10 cellular contexts compared by ENCODE assay signal in the genomic region with DNA sequence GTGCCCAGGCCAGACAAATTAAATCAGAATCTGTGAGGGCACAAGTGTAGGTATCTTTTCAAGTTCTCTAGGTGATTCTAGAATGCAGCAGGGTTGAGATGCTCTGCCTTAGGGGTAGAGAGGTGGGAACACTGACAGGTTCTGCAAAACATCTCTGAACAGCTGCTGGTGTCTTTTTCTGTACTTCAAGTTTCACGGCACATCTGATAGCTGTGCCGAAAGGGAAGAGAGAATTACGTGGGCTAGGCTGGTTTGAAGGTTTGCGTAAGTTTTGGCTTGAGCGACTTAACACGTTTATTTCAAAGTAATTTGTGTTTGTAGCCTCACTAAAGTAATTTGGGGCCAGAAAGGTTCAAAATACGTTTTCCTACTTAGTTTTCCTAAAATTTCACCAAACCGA. TPM values are rescaled to one million over a fixed set of nuclear protein-coding genes. Genes with fewer than 3 reads are reported as not detected.
A peak's percentile ranks its signal among the peaks of the same experiment; 100 is the strongest.
DNase-seq lines count a peak whose midpoint lies in the region; ATAC-seq and TF ChIP-seq lines count a peak whose summit lies in the region.
"Had no signal": no experiment of that assay in that cellular context is flagged by ENCODE, and none has a peak within 500 bp of the region (broad histone marks: within the 10 kb centered on the region; RNA-seq: fewer than 3 reads in every experiment).

No MANE protein-coding gene starts in this region.

- no peaks in the 10 kb centered on the region for H4K20me1 ChIP-seq in OCI-LY1 (ENCODE audit: insufficient read depth, low read length)

- peaks cover 81% of the 10 kb centered on the region for H3K79me2 ChIP-seq in OCI-LY1 (ENCODE audit: insufficient read depth, low read length)

- peaks cover 43% of the 10 kb centered on the region for H3K36me3 ChIP-seq in OCI-LY1 (ENCODE audit: insufficient read depth, low read length)
- H3K36me3 ChIP-seq in upper lobe of right lung = no peaks in the 10 kb centered on the region

- no peaks in the 10 kb centered on the region for H3K9me2 ChIP-seq in OCI-LY1 (ENCODE audit: low read depth, low read length)

- H3F3A ChIP-seq in OCI-LY1 (ENCODE audit: insufficient read depth, low read length) = peaks cover 15% of the 10 kb centered on the region; the same call in 1 of the 2 replicates

- no peaks in the 10 kb centered on the region for H3K27me3 Mint-ChIP-seq in stimulated activated naive CD8-positive, alpha-beta T cell treated with anti-CD3 and anti-CD28 coated beads, Interleukin-15, Interleukin-2, amounts not matched to agents 100 ng/mL and 50 ng/mL, for 24 hours
- H3K27me3 Mint-ChIP-seq: activated T-helper 17 cell treated with anti-CD3 and anti-CD28 coated beads, Interleukin-2, amount 50 U/mL, for 72 hours had no signal

- peak overlapping the region; percentile 100 for H3K27ac ChIP-seq in OCI-LY1 (ENCODE audit: low read depth, low read length, poor library complexity, severe bottlenecking)
- H3K27ac ChIP-seq in upper lobe of right lung = no peak overlapping the region
- H3K27ac ChIP-seq: parathyroid adenoma had no signal

- peak overlapping the region; percentile 20 for H3K4me3 Mint-ChIP-seq in stimulated activated naive CD8-positive, alpha-beta T cell treated with anti-CD3 and anti-CD28 coated beads, Interleukin-15, Interleukin-2, amounts not matched to agents 100 ng/mL and 50 ng/mL, for 24 hours
- H3K4me3 Mint-ChIP-seq: activated T-helper 17 cell treated with anti-CD3 and anti-CD28 coated beads, Interleukin-2, amount 50 U/mL, for 72 hours had no signal

- peaks cover 10% of the 10 kb centered on the region for H3K36me3 Mint-ChIP-seq in stimulated activated naive CD8-positive, alpha-beta T cell treated with anti-CD3 and anti-CD28 coated beads, Interleukin-15, Interleukin-2, amounts not matched to agents 100 ng/mL and 50 ng/mL, for 24 hours (ENCODE audit: low read depth)

- H3K9ac ChIP-seq in OCI-LY1 (ENCODE audit: low read length) = peak overlapping the region; percentile 57
- H3K9ac ChIP-seq: parathyroid adenoma had no signal

- H3K9me3 Mint-ChIP-seq in stimulated activated naive CD8-positive, alpha-beta T cell treated with anti-CD3 and anti-CD28 coated beads, Interleukin-15, Interleukin-2, amounts not matched to agents 100 ng/mL and 50 ng/mL, for 24 hours = no peaks in the 10 kb centered on the region
- H3K9me3 Mint-ChIP-seq: activated T-helper 17 cell treated with anti-CD3 and anti-CD28 coated beads, Interleukin-2, amount 50 U/mL, for 72 hours had no signal

- H3K27me3 ChIP-seq in OCI-LY1 (ENCODE audit: insufficient read depth, low read length) (no peaks in the 10 kb centered on the region), upper lobe of right lung (no peaks in the 10 kb centered on the region)

- intact Hi-C loops in upper lobe of right lung (cut with DNase I) = no loop called here

- peaks cover 80% of the 10 kb centered on the region for H3K4me1 Mint-ChIP-seq in stimulated activated naive CD8-positive, alpha-beta T cell treated with anti-CD3 and anti-CD28 coated beads, Interleukin-15, Interleukin-2, amounts not matched to agents 100 ng/mL and 50 ng/mL, for 24 hours (ENCODE audit: low read depth)

- H2AFZ ChIP-seq in OCI-LY1 (ENCODE audit: low read length) = no peak overlapping the region
- H2AFZ ChIP-seq: parathyroid adenoma had no signal

- ATAC-seq in stimulated activated naive CD8-positive, alpha-beta T cell treated with anti-CD3 and anti-CD28 coated beads, Interleukin-15, Interleukin-2, amounts not matched to agents 100 U/mL and 50 U/mL, for 24 hours = no peak
- peak; percentile 54 for ATAC-seq in HG02943 (IDR thresholded peaks at IDR 0.05; ENCODE audit: low read depth, unreplicated experiment)
- peak; percentile 34 for ATAC-seq in upper lobe of right lung
- ATAC-seq: activated T-helper 17 cell treated with anti-CD3 and anti-CD28 coated beads, Interleukin-2, amount 50 U/mL, for 72 hours had no signal

- TF ChIP-seq CTCF in OCI-LY1 (IDR thresholded peaks at IDR 0.05; ENCODE audit: low read length) = no peak
- TF ChIP-seq CTCF in upper lobe of right lung (IDR thresholded peaks at IDR 0.05) = no peak

- DNase-seq in stimulated activated naive CD8-positive, alpha-beta T cell treated with anti-CD3 and anti-CD28 coated beads, Interleukin-15, Interleukin-2, amounts not matched to agents 100 U/mL and 50 U/mL, for 24 hours = no peak
- no peak for DNase-seq in upper lobe of right lung
- DNase-seq in NCI-H82 treated with DMSO at 0.1 percent for 48 hours (lab: John Stamatoyannopoulos, UW; ENCODE audit: unreplicated experiment) = no peak
- DNase-seq in NCI-H524 treated with DMSO at 0.1 percent for 48 hours (lab: John Stamatoyannopoulos, UW) = no peak
- DNase-seq in kidney tubule cell (ENCODE audit: low spot score) = no peak

- peaks cover 85% of the 10 kb centered on the region for H3K4me1 ChIP-seq in OCI-LY1 (ENCODE audit: insufficient read depth, low read length, severe bottlenecking)
- peaks cover 16% of the 10 kb centered on the region for H3K4me1 ChIP-seq in upper lobe of right lung

- peak overlapping the region; percentile 60 for H3K4me2 ChIP-seq in OCI-LY1 (ENCODE audit: low read length)

- H3K9me3 ChIP-seq in OCI-LY1 (ENCODE audit: low read length) = no peaks in the 10 kb centered on the region
- H3K9me3 ChIP-seq in upper lobe of right lung = no peaks in the 10 kb centered on the region

- peak overlapping the region; percentile 90 for H3K27ac Mint-ChIP-seq in stimulated activated naive CD8-positive, alpha-beta T cell treated with anti-CD3 and anti-CD28 coated beads, Interleukin-15, Interleukin-2, amounts not matched to agents 100 ng/mL and 50 ng/mL, for 24 hours

- peak overlapping the region; percentile 44 for H3K4me3 ChIP-seq in OCI-LY1 (ENCODE audit: low read depth, low read length, poor library complexity, severe bottlenecking)
- H3K4me3 ChIP-seq in upper lobe of right lung = no peak overlapping the region

RNA-seq across cellular contexts. Expression of a gene that starts 22.5 kb away (rescaled TPM):
- 29.8 TPM for total RNA-seq in upper lobe of right lung

RNA-seq across cellular contexts. Expression of a gene that starts 48.9 kb away (rescaled TPM):
- 6.2 TPM for total RNA-seq in upper lobe of right lung

RNA-seq across cellular contexts. Expression of a gene that starts 49.1 kb away (rescaled TPM):
- total RNA-seq in upper lobe of right lung = 13.6 TPM
